In genomic region chr5:172690258-172691075, GRCh38 we compare ENCODE assay signal across 14 cellular contexts. TPM values are rescaled to one million over a fixed set of nuclear protein-coding genes. Genes with fewer than 3 reads are reported as not detected.
DNase-seq lines count a peak whose midpoint lies in the region; ATAC-seq and TF ChIP-seq lines count a peak whose summit lies in the region.
"Had no signal": no experiment of that assay in that cellular context is flagged by ENCODE, and none has a peak within 500 bp of the region (broad histone marks: within the 10 kb centered on the region; RNA-seq: fewer than 3 reads in every experiment).

No MANE protein-coding gene starts in this region.

- no peaks in the 10 kb centered on the region for H3K36me3 ChIP-seq in cardiac muscle cell
- H3K36me3 ChIP-seq in uterus, result no peaks in the 10 kb centered on the region
- H3K36me3 ChIP-seq: neutrophil had no signal

- TF ChIP-seq POLR2A in uterus (IDR thresholded peaks at IDR 0.05), result no peak

- H3K27me3 Mint-ChIP-seq in dendritic cell treated with granulocyte-macrophage colony-stimulating factor and Interleukin-4, amounts not matched to agents 40 ng/mL and 50 ng/mL, for 4 days, result no peaks in the 10 kb centered on the region
- no peaks in the 10 kb centered on the region for H3K27me3 Mint-ChIP-seq in effector memory CD8-positive, alpha-beta T cell
- H3K27me3 Mint-ChIP-seq: activated naive CD8-positive, alpha-beta T cell had no signal

- peak overlapping the region; percentile 82 for H3K27ac Mint-ChIP-seq in dendritic cell treated with granulocyte-macrophage colony-stimulating factor and Interleukin-4, amounts not matched to agents 40 ng/mL and 50 ng/mL, for 4 days
- H3K27ac Mint-ChIP-seq in effector memory CD8-positive, alpha-beta T cell, result no peak overlapping the region
- H3K27ac Mint-ChIP-seq: activated naive CD8-positive, alpha-beta T cell had no signal

- H3K4me1 Mint-ChIP-seq in dendritic cell treated with granulocyte-macrophage colony-stimulating factor and Interleukin-4, amounts not matched to agents 40 ng/mL and 50 ng/mL, for 4 days (ENCODE audit: low read depth), result peaks cover 49% of the 10 kb centered on the region
- peaks cover 0 to 7% of the 10 kb centered on the region in 2 donors for H3K4me1 Mint-ChIP-seq in effector memory CD8-positive, alpha-beta T cell (ENCODE audit: low read depth in 2 of 2)

- no peak for TF ChIP-seq CTCF in cardiac muscle cell (IDR thresholded peaks at IDR 0.05; ENCODE audit: low read depth, low read length)
- no peak for TF ChIP-seq CTCF in uterus (IDR thresholded peaks at IDR 0.05)

- no peak overlapping the region for H3K4me3 Mint-ChIP-seq in dendritic cell treated with granulocyte-macrophage colony-stimulating factor and Interleukin-4, amounts not matched to agents 40 ng/mL and 50 ng/mL, for 4 days
- no peak overlapping the region for H3K4me3 Mint-ChIP-seq in effector memory CD8-positive, alpha-beta T cell
- H3K4me3 Mint-ChIP-seq: activated naive CD8-positive, alpha-beta T cell had no signal

- H3K27ac ChIP-seq in cardiac muscle cell (peak overlapping the region; percentile 99), uterus (peak overlapping the region; percentile 38 to 41)
- H3K27ac ChIP-seq: neutrophil had no signal

- H3K27me3 ChIP-seq in cardiac muscle cell (no peaks in the 10 kb centered on the region), uterus (no peaks in the 10 kb centered on the region)

- no peaks in the 10 kb centered on the region for H3K36me3 Mint-ChIP-seq in dendritic cell treated with granulocyte-macrophage colony-stimulating factor and Interleukin-4, amounts not matched to agents 40 ng/mL and 50 ng/mL, for 4 days (ENCODE audit: low read depth)
- no peaks in the 10 kb centered on the region for H3K36me3 Mint-ChIP-seq in effector memory CD8-positive, alpha-beta T cell (ENCODE audit: insufficient read depth)
- H3K36me3 Mint-ChIP-seq: activated naive CD8-positive, alpha-beta T cell had no signal

- ATAC-seq in HG02759 (IDR thresholded peaks at IDR 0.05; ENCODE audit: unreplicated experiment), result peak; percentile 63
- no peak for ATAC-seq in effector memory CD8-positive, alpha-beta T cell (replicated peaks)
- ATAC-seq: K562 had no signal

- intact Hi-C loops in cardiac septum (cut with DNase I) (no loop called here), uterus (cut with DNase I; ENCODE audit: low total_unique reads) (no loop called here)
- intact Hi-C loops in dendritic cell treated with granulocyte-macrophage colony-stimulating factor and Interleukin-4, amounts not matched to agents 40 ng/mL and 50 ng/mL, for 4 days (cut with micrococcal nuclease), result no loop called here

- no peaks in the 10 kb centered on the region for H3K9me3 Mint-ChIP-seq in dendritic cell treated with granulocyte-macrophage colony-stimulating factor and Interleukin-4, amounts not matched to agents 40 ng/mL and 50 ng/mL, for 4 days
- H3K9me3 Mint-ChIP-seq in effector memory CD8-positive, alpha-beta T cell, result no peaks in the 10 kb centered on the region

- peaks cover 34% of the 10 kb centered on the region for H3K4me1 ChIP-seq in cardiac muscle cell (ENCODE audit: low read depth)
- H3K4me1 ChIP-seq in uterus, result peaks cover 0 to 15% of the 10 kb centered on the region in 2 donors

- DNase-seq in cardiac muscle cell (ENCODE audit: low read depth in 1 of 2, low spot score in 1 of 2), result peak in 1 of 2 donors; percentile 28
- no peak for DNase-seq in cardiac septum (ENCODE audit: low spot score)
- no peak for DNase-seq in uterus
- no peak for DNase-seq in effector memory CD8-positive, alpha-beta T cell
- DNase-seq in RKO (ENCODE audit: low spot score), result no peak
- DNase-seq in GDM1 (lab: John Stamatoyannopoulos, UW), result no peak
- DNase-seq: AML-193, foreskin melanocyte, left cardiac atrium had no signal

- H3K4me3 ChIP-seq in cardiac muscle cell (no peak overlapping the region), uterus (no peak overlapping the region)
- H3K4me3 ChIP-seq: K562 had no signal

- no peaks in the 10 kb centered on the region for H3K9me3 ChIP-seq in cardiac muscle cell (ENCODE audit: low read depth)
- H3K9me3 ChIP-seq in uterus, result no peaks in the 10 kb centered on the region
- H3K9me3 ChIP-seq: neutrophil had no signal

RNA-seq across cellular contexts. Expression of gene NEURL1B, which starts 49.4 kb away (rescaled TPM):
- total RNA-seq in cardiac muscle cell (32.7 and 55.8 TPM in 2 replicates), cardiac septum (19.7 TPM), uterus (100 to 1,000 TPM in 1 of 4 donors, 10 to 100 TPM in 3; 51.1 to 136 (median 74.1) TPM)
- 4.6 and 7.6 TPM in 2 replicates for polyA plus RNA-seq in cardiac muscle cell
- polyA plus RNA-seq: K562 had no signal
